Comparison of ENCODE assay signal across 1 cellular context in the genomic region with DNA sequence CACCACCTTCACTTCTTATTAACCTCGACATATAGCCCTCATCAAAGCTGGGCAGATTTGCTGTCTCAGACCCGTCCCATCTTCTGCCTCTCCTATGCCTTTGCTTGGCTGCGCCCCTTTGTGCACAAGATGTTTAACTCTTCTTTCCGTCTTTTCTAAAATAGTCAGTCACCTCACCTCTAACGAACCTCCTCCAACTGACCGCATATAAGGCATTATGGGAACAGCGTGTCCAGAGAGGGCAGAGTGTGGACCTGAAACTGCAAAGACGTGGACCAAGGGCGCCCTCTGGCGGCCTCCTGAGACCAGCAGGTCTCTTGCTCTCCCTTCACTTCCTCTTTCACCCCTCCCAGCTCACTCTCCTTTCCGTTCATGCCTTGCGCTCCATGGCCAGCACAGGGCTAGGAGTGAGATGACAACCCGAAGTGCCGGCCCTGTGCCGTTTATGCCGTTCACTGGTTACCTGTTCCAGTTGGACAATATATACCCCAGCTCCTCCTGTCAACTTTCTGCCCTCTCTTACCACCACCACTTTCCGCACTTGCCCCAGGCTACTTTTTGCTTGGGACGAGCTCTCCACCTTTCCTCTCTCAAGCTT.
TF ChIP-seq lines count a peak whose summit lies in the region.

No MANE protein-coding gene starts in this region.

TF ChIP-seq in K562, 482 proteins besides CTCF, POLR2A, EP300 and RAD21 (continued from another document and continues in another):
- no peak for TF ChIP-seq XRCC4 (IDR thresholded peaks at IDR 0.05; ENCODE audit: extremely low read depth, insufficient read depth, insufficient read length)
- TF ChIP-seq TGIF2 (CRISPR knock-in tag; IDR thresholded peaks at IDR 0.05): no peak
- no peak for TF ChIP-seq RBM22 (IDR thresholded peaks at IDR 0.05; ENCODE audit: low read depth, low read length, poor library complexity, severe bottlenecking)
- no peak for TF ChIP-seq HLTF (IDR thresholded peaks at IDR 0.05)
- TF ChIP-seq SMAD4 (CRISPR knock-in tag; conservative IDR thresholded peaks at IDR 0.05): no peak; the same call in 1 of the 2 replicates
- TF ChIP-seq MYNN (IDR thresholded peaks at IDR 0.05): no peak; the same call in 1 of the 2 replicates
- no peak for TF ChIP-seq MYNN (CRISPR knock-in tag; IDR thresholded peaks at IDR 0.05)
- TF ChIP-seq, protein P1, sequence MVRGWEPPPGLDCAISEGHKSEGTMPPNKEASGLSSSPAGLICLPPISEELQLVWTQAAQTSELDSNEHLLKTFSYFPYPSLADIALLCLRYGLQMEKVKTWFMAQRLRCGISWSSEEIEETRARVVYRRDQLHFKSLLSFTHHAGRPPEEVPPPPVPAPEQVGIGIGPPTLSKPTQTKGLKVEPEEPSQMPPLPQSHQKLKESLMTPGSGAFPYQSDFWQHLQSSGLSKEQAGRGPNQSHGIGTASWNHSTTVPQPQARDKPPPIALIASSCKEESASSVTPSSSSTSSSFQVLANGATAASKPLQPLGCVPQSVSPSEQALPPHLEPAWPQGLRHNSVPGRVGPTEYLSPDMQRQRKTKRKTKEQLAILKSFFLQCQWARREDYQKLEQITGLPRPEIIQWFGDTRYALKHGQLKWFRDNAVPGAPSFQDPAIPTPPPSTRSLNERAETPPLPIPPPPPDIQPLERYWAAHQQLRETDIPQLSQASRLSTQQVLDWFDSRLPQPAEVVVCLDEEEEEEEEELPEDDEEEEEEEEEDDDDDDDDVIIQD (CRISPR knock-in tag; IDR thresholded peaks at IDR 0.05): no peak
- no peak for TF ChIP-seq TAF9B (IDR thresholded peaks at IDR 0.05; ENCODE audit: partially characterized antibody)
- TF ChIP-seq NR4A1 (CRISPR knock-in tag; IDR thresholded peaks at IDR 0.05): no peak
- TF ChIP-seq NR4A1 (tag; IDR thresholded peaks at IDR 0.05): no peak
- TF ChIP-seq ZNF561 (CRISPR knock-in tag; conservative IDR thresholded peaks at IDR 0.05): no peak
- TF ChIP-seq, protein P2, sequence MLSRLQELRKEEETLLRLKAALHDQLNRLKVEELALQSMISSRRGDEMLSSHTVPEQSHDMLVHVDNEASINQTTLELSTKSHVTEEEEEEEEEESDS (CRISPR knock-in tag; IDR thresholded peaks at IDR 0.05): no peak
- peak; percentile 65 for TF ChIP-seq C11orf30 (IDR thresholded peaks at IDR 0.05; ENCODE audit: low read depth)
- no peak for TF ChIP-seq ZNF174 (CRISPR knock-in tag; IDR thresholded peaks at IDR 0.05)
- TF ChIP-seq FOXA1 (IDR thresholded peaks at IDR 0.05; ENCODE audit: borderline replicate concordance): no peak
- TF ChIP-seq ZNF140 (CRISPR knock-in tag; IDR thresholded peaks at IDR 0.05): no peak
- no peak for TF ChIP-seq FOS (IDR thresholded peaks at IDR 0.05; ENCODE audit: extremely low read depth, insufficient read length)
- no peak for TF ChIP-seq PRPF4 (IDR thresholded peaks at IDR 0.05; ENCODE audit: insufficient read depth, low read depth, low read length, poor library complexity, severe bottlenecking)
- peak; percentile 54; the same call in 1 of the 2 replicates for TF ChIP-seq ATF7 (IDR thresholded peaks at IDR 0.05)
- TF ChIP-seq ZBTB1 (CRISPR knock-in tag; IDR thresholded peaks at IDR 0.05; ENCODE audit: borderline replicate concordance, low read depth): no peak
- peak; percentile 90 for TF ChIP-seq ETV1 (tag; conservative IDR thresholded peaks at IDR 0.05; ENCODE audit: low read depth)
- no peak for TF ChIP-seq ZKSCAN3 (CRISPR knock-in tag; IDR thresholded peaks at IDR 0.05)
- no peak for TF ChIP-seq PYGO2 (tag; IDR thresholded peaks at IDR 0.05)
- TF ChIP-seq PHB (CRISPR knock-in tag; IDR thresholded peaks at IDR 0.05): no peak
- TF ChIP-seq, protein P3, sequence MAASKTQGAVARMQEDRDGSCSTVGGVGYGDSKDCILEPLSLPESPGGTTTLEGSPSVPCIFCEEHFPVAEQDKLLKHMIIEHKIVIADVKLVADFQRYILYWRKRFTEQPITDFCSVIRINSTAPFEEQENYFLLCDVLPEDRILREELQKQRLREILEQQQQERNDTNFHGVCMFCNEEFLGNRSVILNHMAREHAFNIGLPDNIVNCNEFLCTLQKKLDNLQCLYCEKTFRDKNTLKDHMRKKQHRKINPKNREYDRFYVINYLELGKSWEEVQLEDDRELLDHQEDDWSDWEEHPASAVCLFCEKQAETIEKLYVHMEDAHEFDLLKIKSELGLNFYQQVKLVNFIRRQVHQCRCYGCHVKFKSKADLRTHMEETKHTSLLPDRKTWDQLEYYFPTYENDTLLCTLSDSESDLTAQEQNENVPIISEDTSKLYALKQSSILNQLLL (CRISPR knock-in tag; IDR thresholded peaks at IDR 0.05; ENCODE audit: borderline replicate concordance): no peak
- TF ChIP-seq CREM (IDR thresholded peaks at IDR 0.05; ENCODE audit: low read depth): peak; percentile 58
- TF ChIP-seq DDX20 (tag; IDR thresholded peaks at IDR 0.05; ENCODE audit: low read depth): no peak
- no peak for TF ChIP-seq EWSR1 (IDR thresholded peaks at IDR 0.05; ENCODE audit: borderline replicate concordance, low read depth, partially characterized antibody)
- TF ChIP-seq NRF1 (conservative IDR thresholded peaks at IDR 0.05 in 1 of 2, IDR thresholded peaks at IDR 0.05 in 1 of 2): peak; percentile 25 to 49; a peak in 3 of 4 replicates
- 0 out of 2 replicates have a peak, but pooled peaks have one; percentile 3 for TF ChIP-seq ERF (CRISPR knock-in tag; IDR thresholded peaks at IDR 0.05)
- TF ChIP-seq IFI16 (CRISPR knock-in tag; IDR thresholded peaks at IDR 0.05): no peak
- TF ChIP-seq, protein P4, sequence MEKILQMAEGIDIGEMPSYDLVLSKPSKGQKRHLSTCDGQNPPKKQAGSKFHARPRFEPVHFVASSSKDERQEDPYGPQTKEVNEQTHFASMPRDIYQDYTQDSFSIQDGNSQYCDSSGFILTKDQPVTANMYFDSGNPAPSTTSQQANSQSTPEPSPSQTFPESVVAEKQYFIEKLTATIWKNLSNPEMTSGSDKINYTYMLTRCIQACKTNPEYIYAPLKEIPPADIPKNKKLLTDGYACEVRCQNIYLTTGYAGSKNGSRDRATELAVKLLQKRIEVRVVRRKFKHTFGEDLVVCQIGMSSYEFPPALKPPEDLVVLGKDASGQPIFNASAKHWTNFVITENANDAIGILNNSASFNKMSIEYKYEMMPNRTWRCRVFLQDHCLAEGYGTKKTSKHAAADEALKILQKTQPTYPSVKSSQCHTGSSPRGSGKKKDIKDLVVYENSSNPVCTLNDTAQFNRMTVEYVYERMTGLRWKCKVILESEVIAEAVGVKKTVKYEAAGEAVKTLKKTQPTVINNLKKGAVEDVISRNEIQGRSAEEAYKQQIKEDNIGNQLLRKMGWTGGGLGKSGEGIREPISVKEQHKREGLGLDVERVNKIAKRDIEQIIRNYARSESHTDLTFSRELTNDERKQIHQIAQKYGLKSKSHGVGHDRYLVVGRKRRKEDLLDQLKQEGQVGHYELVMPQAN (IDR thresholded peaks at IDR 0.05; ENCODE audit: borderline replicate concordance): peak; percentile 88
- no peak for TF ChIP-seq MEIS2 (IDR thresholded peaks at IDR 0.05; ENCODE audit: partially characterized antibody)
- TF ChIP-seq, protein P5, sequence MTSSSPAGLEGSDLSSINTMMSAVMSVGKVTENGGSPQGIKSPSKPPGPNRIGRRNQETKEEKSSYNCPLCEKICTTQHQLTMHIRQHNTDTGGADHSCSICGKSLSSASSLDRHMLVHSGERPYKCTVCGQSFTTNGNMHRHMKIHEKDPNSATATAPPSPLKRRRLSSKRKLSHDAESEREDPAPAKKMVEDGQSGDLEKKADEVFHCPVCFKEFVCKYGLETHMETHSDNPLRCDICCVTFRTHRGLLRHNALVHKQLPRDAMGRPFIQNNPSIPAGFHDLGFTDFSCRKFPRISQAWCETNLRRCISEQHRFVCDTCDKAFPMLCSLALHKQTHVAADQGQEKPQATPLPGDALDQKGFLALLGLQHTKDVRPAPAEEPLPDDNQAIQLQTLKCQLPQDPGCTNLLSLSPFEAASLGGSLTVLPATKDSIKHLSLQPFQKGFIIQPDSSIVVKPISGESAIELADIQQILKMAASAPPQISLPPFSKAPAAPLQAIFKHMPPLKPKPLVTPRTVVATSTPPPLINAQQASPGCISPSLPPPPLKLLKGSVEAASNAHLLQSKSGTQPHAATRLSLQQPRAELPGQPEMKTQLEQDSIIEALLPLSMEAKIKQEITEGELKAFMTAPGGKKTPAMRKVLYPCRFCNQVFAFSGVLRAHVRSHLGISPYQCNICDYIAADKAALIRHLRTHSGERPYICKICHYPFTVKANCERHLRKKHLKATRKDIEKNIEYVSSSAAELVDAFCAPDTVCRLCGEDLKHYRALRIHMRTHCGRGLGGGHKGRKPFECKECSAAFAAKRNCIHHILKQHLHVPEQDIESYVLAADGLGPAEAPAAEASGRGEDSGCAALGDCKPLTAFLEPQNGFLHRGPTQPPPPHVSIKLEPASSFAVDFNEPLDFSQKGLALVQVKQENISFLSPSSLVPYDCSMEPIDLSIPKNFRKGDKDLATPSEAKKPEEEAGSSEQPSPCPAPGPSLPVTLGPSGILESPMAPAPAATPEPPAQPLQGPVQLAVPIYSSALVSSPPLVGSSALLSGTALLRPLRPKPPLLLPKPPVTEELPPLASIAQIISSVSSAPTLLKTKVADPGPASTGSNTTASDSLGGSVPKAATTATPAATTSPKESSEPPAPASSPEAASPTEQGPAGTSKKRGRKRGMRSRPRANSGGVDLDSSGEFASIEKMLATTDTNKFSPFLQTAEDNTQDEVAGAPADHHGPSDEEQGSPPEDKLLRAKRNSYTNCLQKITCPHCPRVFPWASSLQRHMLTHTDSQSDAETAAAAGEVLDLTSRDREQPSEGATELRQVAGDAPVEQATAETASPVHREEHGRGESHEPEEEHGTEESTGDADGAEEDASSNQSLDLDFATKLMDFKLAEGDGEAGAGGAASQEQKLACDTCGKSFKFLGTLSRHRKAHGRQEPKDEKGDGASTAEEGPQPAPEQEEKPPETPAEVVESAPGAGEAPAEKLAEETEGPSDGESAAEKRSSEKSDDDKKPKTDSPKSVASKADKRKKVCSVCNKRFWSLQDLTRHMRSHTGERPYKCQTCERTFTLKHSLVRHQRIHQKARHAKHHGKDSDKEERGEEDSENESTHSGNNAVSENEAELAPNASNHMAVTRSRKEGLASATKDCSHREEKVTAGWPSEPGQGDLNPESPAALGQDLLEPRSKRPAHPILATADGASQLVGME (CRISPR knock-in tag; IDR thresholded peaks at IDR 0.05): no peak
- TF ChIP-seq FOSL1 (tag; conservative IDR thresholded peaks at IDR 0.05): no peak
- TF ChIP-seq EP400 (IDR thresholded peaks at IDR 0.05): peak; percentile 82; the same call in 1 of the 2 replicates
- peak in 1 of 2 experiments; percentile 86; a peak in 1 of 4 replicates for TF ChIP-seq HDAC1 (IDR thresholded peaks at IDR 0.05)
- TF ChIP-seq POLR2B (IDR thresholded peaks at IDR 0.05; ENCODE audit: low read depth, partially characterized antibody): no peak
- TF ChIP-seq, protein P6, sequence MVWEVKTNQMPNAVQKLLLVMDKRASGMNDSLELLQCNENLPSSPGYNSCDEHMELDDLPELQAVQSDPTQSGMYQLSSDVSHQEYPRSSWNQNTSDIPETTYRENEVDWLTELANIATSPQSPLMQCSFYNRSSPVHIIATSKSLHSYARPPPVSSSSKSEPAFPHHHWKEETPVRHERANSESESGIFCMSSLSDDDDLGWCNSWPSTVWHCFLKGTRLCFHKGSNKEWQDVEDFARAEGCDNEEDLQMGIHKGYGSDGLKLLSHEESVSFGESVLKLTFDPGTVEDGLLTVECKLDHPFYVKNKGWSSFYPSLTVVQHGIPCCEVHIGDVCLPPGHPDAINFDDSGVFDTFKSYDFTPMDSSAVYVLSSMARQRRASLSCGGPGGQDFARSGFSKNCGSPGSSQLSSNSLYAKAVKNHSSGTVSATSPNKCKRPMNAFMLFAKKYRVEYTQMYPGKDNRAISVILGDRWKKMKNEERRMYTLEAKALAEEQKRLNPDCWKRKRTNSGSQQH (CRISPR knock-in tag; IDR thresholded peaks at IDR 0.05): no peak
- TF ChIP-seq, protein P7, sequence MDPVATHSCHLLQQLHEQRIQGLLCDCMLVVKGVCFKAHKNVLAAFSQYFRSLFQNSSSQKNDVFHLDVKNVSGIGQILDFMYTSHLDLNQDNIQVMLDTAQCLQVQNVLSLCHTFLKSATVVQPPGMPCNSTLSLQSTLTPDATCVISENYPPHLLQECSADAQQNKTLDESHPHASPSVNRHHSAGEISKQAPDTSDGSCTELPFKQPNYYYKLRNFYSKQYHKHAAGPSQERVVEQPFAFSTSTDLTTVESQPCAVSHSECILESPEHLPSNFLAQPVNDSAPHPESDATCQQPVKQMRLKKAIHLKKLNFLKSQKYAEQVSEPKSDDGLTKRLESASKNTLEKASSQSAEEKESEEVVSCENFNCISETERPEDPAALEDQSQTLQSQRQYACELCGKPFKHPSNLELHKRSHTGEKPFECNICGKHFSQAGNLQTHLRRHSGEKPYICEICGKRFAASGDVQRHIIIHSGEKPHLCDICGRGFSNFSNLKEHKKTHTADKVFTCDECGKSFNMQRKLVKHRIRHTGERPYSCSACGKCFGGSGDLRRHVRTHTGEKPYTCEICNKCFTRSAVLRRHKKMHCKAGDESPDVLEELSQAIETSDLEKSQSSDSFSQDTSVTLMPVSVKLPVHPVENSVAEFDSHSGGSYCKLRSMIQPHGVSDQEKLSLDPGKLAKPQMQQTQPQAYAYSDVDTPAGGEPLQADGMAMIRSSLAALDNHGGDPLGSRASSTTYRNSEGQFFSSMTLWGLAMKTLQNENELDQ (CRISPR knock-in tag; IDR thresholded peaks at IDR 0.05; ENCODE audit: borderline replicate concordance): no peak
- TF ChIP-seq ELF4 (CRISPR knock-in tag; IDR thresholded peaks at IDR 0.05): no peak
- TF ChIP-seq STAT5B (CRISPR knock-in tag; IDR thresholded peaks at IDR 0.05): no peak
- no peak for TF ChIP-seq ZNF41 (CRISPR knock-in tag; conservative IDR thresholded peaks at IDR 0.05)
- no peak for TF ChIP-seq CBFA2T3 (IDR thresholded peaks at IDR 0.05)
- TF ChIP-seq GATAD2A (IDR thresholded peaks at IDR 0.05): no peak
- TF ChIP-seq, protein P8, sequence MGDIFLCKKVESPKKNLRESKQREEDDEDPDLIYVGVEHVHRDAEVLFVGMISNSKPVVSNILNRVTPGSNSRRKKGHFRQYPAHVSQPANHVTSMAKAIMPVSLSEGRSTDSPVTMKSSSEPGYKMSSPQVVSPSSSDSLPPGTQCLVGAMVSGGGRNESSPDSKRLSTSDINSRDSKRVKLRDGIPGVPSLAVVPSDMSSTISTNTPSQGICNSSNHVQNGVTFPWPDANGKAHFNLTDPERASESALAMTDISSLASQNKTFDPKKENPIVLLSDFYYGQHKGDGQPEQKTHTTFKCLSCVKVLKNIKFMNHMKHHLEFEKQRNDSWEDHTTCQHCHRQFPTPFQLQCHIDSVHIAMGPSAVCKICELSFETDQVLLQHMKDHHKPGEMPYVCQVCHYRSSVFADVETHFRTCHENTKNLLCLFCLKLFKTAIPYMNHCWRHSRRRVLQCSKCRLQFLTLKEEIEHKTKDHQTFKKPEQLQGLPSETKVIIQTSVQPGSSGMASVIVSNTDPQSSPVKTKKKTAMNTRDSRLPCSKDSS (IDR thresholded peaks at IDR 0.05; ENCODE audit: low read depth, partially characterized antibody): no peak
- peak; percentile 11; the same call in 1 of the 2 replicates for TF ChIP-seq OTX1 (CRISPR knock-in tag; IDR thresholded peaks at IDR 0.05)
